15 cellular contexts compared by ENCODE assay signal in genomic region chr1:164240081-164240480, GRCh38.
A peak's percentile ranks its signal among the peaks of the same experiment; 100 is the strongest.
DNase-seq lines count a peak whose midpoint lies in the region; ATAC-seq, FAIRE-seq and TF ChIP-seq lines count a peak whose summit lies in the region.
"Had no signal": no experiment of that assay in that cellular context is flagged by ENCODE, and none has a peak within 500 bp of the region (broad histone marks: within the 10 kb centered on the region; RNA-seq: fewer than 3 reads in every experiment).

No MANE protein-coding gene starts in this region.

- H3K27ac Mint-ChIP-seq in stimulated activated effector memory CD8-positive, alpha-beta T cell treated with anti-CD3 and anti-CD28 coated beads, Interleukin-12 subunit alpha, Interleukin-12 subunit beta, amount 100 ng/mL, for 72 hours: no peak overlapping the region
- H3K27ac Mint-ChIP-seq: activated naive CD8-positive, alpha-beta T cell treated with anti-CD3 and anti-CD28 coated beads, Interleukin-2, amount 10 ng/mL, durations not matched to agents 7 days and 5 days; stimulated activated naive CD8-positive, alpha-beta T cell treated with anti-CD3 and anti-CD28 coated beads, Interleukin-15, Interleukin-2, amounts not matched to agents 100 ng/mL and 50 ng/mL, for 24 hours had no signal

- TF ChIP-seq POLR2A in body of pancreas (IDR thresholded peaks at IDR 0.05): no peak
- no peak for TF ChIP-seq POLR2A in HepG2 (IDR thresholded peaks at IDR 0.05; ENCODE audit: insufficient read depth in 1 of 2, low read depth in 2 of 2, low read length in 2 of 2)

- H3K9ac ChIP-seq in HepG2 (ENCODE audit: insufficient read depth, low read depth, low read length): no peak overlapping the region

- DNase-seq in ELF-1 (ENCODE audit: low read depth, low spot score) (peak; percentile 44), body of pancreas (peak; percentile 28 to 57 (median 48)), HepG2 (ENCODE audit: low spot score) (no peak), NCI-H187 (lab: John Stamatoyannopoulos, UW) (no peak), DMS153 (lab: John Stamatoyannopoulos, UW) (no peak)
- no peak for DNase-seq in stimulated activated effector memory CD8-positive, alpha-beta T cell treated with anti-CD3 and anti-CD28 coated beads, Interleukin-12 subunit alpha, Interleukin-12 subunit beta, amount 100 ng/mL, for 72 hours (ENCODE audit: low spot score in 2 of 2)
- DNase-seq: activated naive CD8-positive, alpha-beta T cell treated with anti-CD3 and anti-CD28 coated beads, Interleukin-2, amount 10 ng/mL, durations not matched to agents 7 days and 5 days; dorsolateral prefrontal cortex; midbrain; NCI-H1930; stimulated activated CD4-positive, alpha-beta T cell treated with anti-CD3 and anti-CD28 coated beads, Interleukin-2, amount 100 ng/mL, for 48 hours had no signal

- CTCF ChIA-PET in HepG2 (lab: Yijun Ruan, JAX; ENCODE audit: low intra/inter-chr PET ratio, low total read pairs): no interaction called here

- no peak overlapping the region for H3K4me3 ChIP-seq in body of pancreas
- H3K4me3 ChIP-seq in HepG2 (replicated peaks in 1 of 3; ENCODE audit: insufficient read depth in 1 of 3, low read depth in 2 of 3, low read length in 3 of 3): no peak overlapping the region
- H3K4me3 ChIP-seq: dorsolateral prefrontal cortex, HAP-1 had no signal

- FAIRE-seq in HepG2 (lab: Jason Lieb, UNC): no peak
- FAIRE-seq: GM12891 had no signal

- H3K36me3 ChIP-seq in body of pancreas (replicated peaks in 1 of 2; ENCODE audit: insufficient read depth in 1 of 2, low read depth in 2 of 2): no peaks in the 10 kb centered on the region
- H3K36me3 ChIP-seq in HepG2 (replicated peaks in 1 of 2; ENCODE audit: control insufficient read depth in 1 of 2, insufficient read depth in 2 of 2, low read length in 2 of 2): no peaks in the 10 kb centered on the region
- H3K36me3 ChIP-seq: HAP-1 had no signal

- intact Hi-C loops in body of pancreas (cut with DNase I) (no loop called here), HepG2 (cut with micrococcal nuclease; ENCODE audit: unreplicated experiment) (loop anchor here (2.0 kb wide), 1 partner anchor 379 kb away; no protein-coding TSS in a partner anchor)

- H3K79me2 ChIP-seq in HepG2 (ENCODE audit: insufficient read depth, low read length): no peaks in the 10 kb centered on the region

- no peak overlapping the region for H3K4me2 ChIP-seq in HepG2 (ENCODE audit: low read depth, low read length)

- ATAC-seq in body of pancreas: no peak
- ATAC-seq in HepG2: no peak
- ATAC-seq in stimulated activated effector memory CD8-positive, alpha-beta T cell treated with anti-CD3 and anti-CD28 coated beads, Interleukin-12 subunit alpha, Interleukin-12 subunit beta, amount 100 ng/mL, for 72 hours: no peak

- no peak for TF ChIP-seq RAD21 in HepG2 (CRISPR knock-in tag; IDR thresholded peaks at IDR 0.05)

- H3K36me3 Mint-ChIP-seq in stimulated activated effector memory CD8-positive, alpha-beta T cell treated with anti-CD3 and anti-CD28 coated beads, Interleukin-12 subunit alpha, Interleukin-12 subunit beta, amount 100 ng/mL, for 72 hours: no peaks in the 10 kb centered on the region
- H3K36me3 Mint-ChIP-seq: activated naive CD8-positive, alpha-beta T cell treated with anti-CD3 and anti-CD28 coated beads, Interleukin-2, amount 10 ng/mL, durations not matched to agents 7 days and 5 days had no signal

- in situ Hi-C loops in HepG2 (cut with HindIII; ENCODE audit: extremely low pct_ligation_motif_present, low pct_unique_long_range_greater_than_20kb): no loop called here

- no TSS peak for BruUV-seq in HepG2 (replicated peaks; lab: Mats Ljungman, UMichigan)

- no peak for TF ChIP-seq EP300 in HepG2 (IDR thresholded peaks at IDR 0.05; ENCODE audit: low read depth in 2 of 2, low read length in 2 of 2)
- TF ChIP-seq EP300 in HepG2 (CRISPR knock-in tag; IDR thresholded peaks at IDR 0.05; ENCODE audit: borderline replicate concordance): no peak

- peak; percentile 66 for TF ChIP-seq CTCF in LNCAP (IDR thresholded peaks at IDR 0.05)
- peak in 5 of 7 experiments; percentile 13 to 58 (median 46) for TF ChIP-seq CTCF in body of pancreas (IDR thresholded peaks at IDR 0.05)
- no peak for TF ChIP-seq CTCF in HepG2 (CRISPR knock-in tag; IDR thresholded peaks at IDR 0.05)

- H3K27ac ChIP-seq in body of pancreas: no peak overlapping the region
- H3K27ac ChIP-seq in HepG2 (ENCODE audit: extremely low read length, insufficient read depth, low read length): no peak overlapping the region
- H3K27ac ChIP-seq: dorsolateral prefrontal cortex had no signal

- no peaks in the 10 kb centered on the region for H3K4me1 Mint-ChIP-seq in stimulated activated effector memory CD8-positive, alpha-beta T cell treated with anti-CD3 and anti-CD28 coated beads, Interleukin-12 subunit alpha, Interleukin-12 subunit beta, amount 100 ng/mL, for 72 hours
- H3K4me1 Mint-ChIP-seq: activated naive CD8-positive, alpha-beta T cell treated with anti-CD3 and anti-CD28 coated beads, Interleukin-2, amount 10 ng/mL, durations not matched to agents 7 days and 5 days had no signal

- H3K4me3 Mint-ChIP-seq in stimulated activated effector memory CD8-positive, alpha-beta T cell treated with anti-CD3 and anti-CD28 coated beads, Interleukin-12 subunit alpha, Interleukin-12 subunit beta, amount 100 ng/mL, for 72 hours: no peak overlapping the region
- H3K4me3 Mint-ChIP-seq: activated naive CD8-positive, alpha-beta T cell treated with anti-CD3 and anti-CD28 coated beads, Interleukin-2, amount 10 ng/mL, durations not matched to agents 7 days and 5 days; stimulated activated naive CD8-positive, alpha-beta T cell treated with anti-CD3 and anti-CD28 coated beads, Interleukin-15, Interleukin-2, amounts not matched to agents 100 ng/mL and 50 ng/mL, for 24 hours had no signal

- H3K27me3 ChIP-seq in body of pancreas: no peaks in the 10 kb centered on the region
- H3K27me3 ChIP-seq in HepG2 (ENCODE audit: control insufficient read depth in 1 of 2, insufficient read depth in 2 of 2, low read length in 2 of 2): no peaks in the 10 kb centered on the region
- H3K27me3 ChIP-seq: dorsolateral prefrontal cortex had no signal

- H4K20me1 ChIP-seq in HepG2 (ENCODE audit: insufficient read depth, low read length): no peaks in the 10 kb centered on the region

- 40 to 78% methylated on average over 4 of the region's 4 CpGs for WGBS in body of pancreas, 2 donors
- 3% methylated on average over 4 of the region's 4 CpGs for WGBS in HepG2 (ENCODE audit: low lambda C conversion rate)

- H3K4me1 ChIP-seq in body of pancreas (no peaks in the 10 kb centered on the region), HepG2 (ENCODE audit: insufficient read depth, low read length) (no peaks in the 10 kb centered on the region)
- H3K4me1 ChIP-seq: HAP-1 had no signal

- peaks cover 5% of the 10 kb centered on the region for H3K9me3 Mint-ChIP-seq in stimulated activated effector memory CD8-positive, alpha-beta T cell treated with anti-CD3 and anti-CD28 coated beads, Interleukin-12 subunit alpha, Interleukin-12 subunit beta, amount 100 ng/mL, for 72 hours
- H3K9me3 Mint-ChIP-seq: activated naive CD8-positive, alpha-beta T cell treated with anti-CD3 and anti-CD28 coated beads, Interleukin-2, amount 10 ng/mL, durations not matched to agents 7 days and 5 days had no signal

- H2AFZ ChIP-seq in HepG2 (ENCODE audit: low read length): no peak overlapping the region

- POLR2A ChIA-PET in HepG2 (lab: Yijun Ruan, JAX): no interaction called here

- no peaks in the 10 kb centered on the region for H3K9me3 ChIP-seq in body of pancreas
- peaks cover 59% of the 10 kb centered on the region for H3K9me3 ChIP-seq in HepG2 (ENCODE audit: low read length)
- H3K9me3 ChIP-seq: HAP-1 had no signal

TF ChIP-seq in HepG2, 621 proteins besides CTCF, POLR2A, EP300 and RAD21:
- TF ChIP-seq ZNF616 (CRISPR knock-in tag; IDR thresholded peaks at IDR 0.05; ENCODE audit: low read depth): no peak
- TF ChIP-seq STAG1 (CRISPR knock-in tag; IDR thresholded peaks at IDR 0.05): 0 out of 2 replicates have a peak, but pooled peaks have one; percentile 7
- TF ChIP-seq PBX2 (CRISPR knock-in tag; IDR thresholded peaks at IDR 0.05): no peak
- no peak for TF ChIP-seq ZNF678 (CRISPR knock-in tag; IDR thresholded peaks at IDR 0.05)
- TF ChIP-seq FOXM1 (CRISPR knock-in tag; IDR thresholded peaks at IDR 0.05): no peak
- no peak for TF ChIP-seq GATA4 (IDR thresholded peaks at IDR 0.05; ENCODE audit: borderline replicate concordance, low read depth)
- TF ChIP-seq HMG20A (CRISPR knock-in tag; IDR thresholded peaks at IDR 0.05; ENCODE audit: borderline replicate concordance): no peak
- no peak for TF ChIP-seq FLYWCH1 (CRISPR knock-in tag; IDR thresholded peaks at IDR 0.05)

Comparison
In these comparisons a context has a peak if more than half of its experiments do, and no peak if none do; other contexts are left out.
1. DNase-seq: peak in ELF-1 (single experiment) and body of pancreas (4 of 4); none in HepG2 (single experiment), stimulated activated effector memory CD8-positive, alpha-beta T cell treated with anti-CD3 and anti-CD28 coated beads, Interleukin-12 subunit alpha, Interleukin-12 subunit beta, amount 100 ng/mL, for 72 hours (0 of 2), NCI-H187 (0 of 2) and DMS153 (single experiment).